Comparison of ENCODE assay signal across 28 cellular contexts in the genomic region with DNA sequence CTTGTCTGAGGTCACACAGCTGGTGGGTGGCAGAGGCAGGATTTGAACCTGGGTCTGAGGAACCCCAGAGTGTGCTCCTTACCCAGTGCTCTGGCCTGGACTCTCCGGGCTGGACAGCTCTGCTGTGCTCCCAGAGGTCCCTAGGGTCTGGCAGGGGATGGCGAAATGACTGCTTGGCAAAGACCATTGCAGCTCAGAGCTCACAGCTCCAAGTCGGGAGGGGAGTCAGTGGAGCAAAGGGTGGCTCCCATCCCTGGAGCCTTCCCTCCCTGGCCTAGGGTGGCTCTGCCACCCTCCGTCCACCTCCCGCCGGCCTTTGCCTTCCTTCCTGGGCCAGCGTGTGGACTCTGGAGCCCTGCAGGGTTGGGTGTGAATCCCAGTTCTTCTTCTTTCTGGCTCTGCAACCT. TPM values are rescaled to one million over a fixed set of nuclear protein-coding genes. Genes with fewer than 3 reads are reported as not detected.
A peak's percentile ranks its signal among the peaks of the same experiment; 100 is the strongest.
DNase-seq lines count a peak whose midpoint lies in the region; ATAC-seq, FAIRE-seq and TF ChIP-seq lines count a peak whose summit lies in the region.
"Had no signal": no experiment of that assay in that cellular context is flagged by ENCODE, and none has a peak within 500 bp of the region (broad histone marks: within the 10 kb centered on the region; RNA-seq: fewer than 3 reads in every experiment).

No MANE protein-coding gene starts in this region.

- POLR2A ChIA-PET in HEK293 (lab: Yijun Ruan, JAX) (interaction anchor here (0.6 kb wide), 1 partner anchor 16 kb away, joined by 3 read pairs; no protein-coding TSS in a partner anchor), K562 (lab: Yijun Ruan, JAX) (interaction anchor here (0.7 to 4.3 kb wide), 5 partner anchors 8 to 303 kb away, joined by 3 to 17 read pairs (median 5); no protein-coding TSS in a partner anchor), HEK293T (lab: Yijun Ruan, JAX) (interaction anchor here (0.6 kb wide), 1 partner anchor 16 kb away, joined by 3 read pairs; no protein-coding TSS in a partner anchor)

- TF ChIP-seq EP300 in K562 (IDR thresholded peaks at IDR 0.05; ENCODE audit: low read length), result no peak

- H3K79me2 ChIP-seq in K562 (ENCODE audit: control insufficient read depth, insufficient read depth, low read length), result no peaks in the 10 kb centered on the region

- H3K4me3 Mint-ChIP-seq in stimulated activated effector memory CD8-positive, alpha-beta T cell treated with anti-CD3 and anti-CD28 coated beads, Interleukin-12 subunit alpha, Interleukin-12 subunit beta, amount 100 ng/mL, for 72 hours, result no peak overlapping the region
- H3K4me3 Mint-ChIP-seq: CD4-positive, alpha-beta T cell had no signal

- no peak for DNase-seq in K562 (ENCODE audit: extremely low read depth in 1 of 4, low spot score in 3 of 4)
- DNase-seq in lower lobe of right lung, result peak; percentile 23
- no peak for DNase-seq in stimulated activated effector memory CD8-positive, alpha-beta T cell treated with anti-CD3 and anti-CD28 coated beads, Interleukin-12 subunit alpha, Interleukin-12 subunit beta, amount 100 ng/mL, for 72 hours (ENCODE audit: low spot score in 2 of 2)
- DNase-seq in NCI-H1436 (lab: John Stamatoyannopoulos, UW), result no peak
- DNase-seq in HEK293T (ENCODE audit: extremely low spot score), result no peak
- DNase-seq in activated CD8-positive, alpha-beta memory T cell treated with anti-CD3 and anti-CD28 coated beads, Interleukin-2, amount 50 U/mL, for 4 hours, result no peak
- no peak for DNase-seq in dorsolateral prefrontal cortex
- DNase-seq: AML-193; CD4-positive, alpha-beta T cell; DMS53; KBM-7; MV-4-11; NCI-H1417; NCI-H1694 treated with DMSO at 0.1 percent for 48 hours; NCI-H2081; NCI-H226; NCI-H510A; NCI-H69; OCI-M1; SK-N-SH; SW 1271 had no signal

- CTCF ChIA-PET in HEK293 (lab: Yijun Ruan, JAX) (interaction anchor here (1.5 kb wide), 1 partner anchor 29 kb away, joined by 7 read pairs; no protein-coding TSS in a partner anchor), K562 (lab: Yijun Ruan, JAX; ENCODE audit: low intra/inter-chr PET ratio) (no interaction called here), HEK293T (lab: Yijun Ruan, JAX) (no interaction called here)

- ATAC-seq in K562 (no peak), lower lobe of right lung (peak; percentile 15 to 20)
- peak; percentile 13 for ATAC-seq in stimulated activated effector memory CD8-positive, alpha-beta T cell treated with anti-CD3 and anti-CD28 coated beads, Interleukin-12 subunit alpha, Interleukin-12 subunit beta, amount 100 ng/mL, for 72 hours
- ATAC-seq: A549, HCT116 had no signal

- H3K27me3 ChIP-seq in K562 (ENCODE audit: control insufficient read depth in 2 of 2, insufficient read depth in 2 of 2, low read length in 2 of 2) (peaks cover 20 to 26% of the 10 kb centered on the region in 2 experiments; a peak in 3 of 5 replicates), lower lobe of right lung (ENCODE audit: low read depth) (no peaks in the 10 kb centered on the region), dorsolateral prefrontal cortex (no peaks in the 10 kb centered on the region)
- H3K27me3 ChIP-seq: BLaER1 treated with 17β-estradiol and CSF1 and Interleukin-3, amounts not matched to agents 10 nM and 100 nM had no signal

- no peak overlapping the region for H2AFZ ChIP-seq in K562 (ENCODE audit: low read depth, low read length)

- in situ Hi-C loops in K562 (cut with MboI), result no loop called here

- TF ChIP-seq CTCF in HEK293 (tag by site-specific recombination; IDR thresholded peaks at IDR 0.05) (no peak), K562 (IDR thresholded peaks at IDR 0.05 in 2 of 3, conservative IDR thresholded peaks at IDR 0.05 in 1 of 3; ENCODE audit: insufficient read depth in 2 of 3, low read depth in 1 of 3, low read length in 3 of 3) (no peak), lower lobe of right lung (IDR thresholded peaks at IDR 0.05) (no peak), dorsolateral prefrontal cortex (IDR thresholded peaks at IDR 0.05 in 54 of 56, conservative IDR thresholded peaks at IDR 0.05 in 2 of 56; ENCODE audit: low read depth in 1 of 56, partially characterized antibody in 56 of 56) (no peak)

- H3K4me2 ChIP-seq in K562 (ENCODE audit: insufficient read depth, low read length), result no peak overlapping the region
- H3K4me2 ChIP-seq: A549; BLaER1 treated with 17β-estradiol and CSF1 and Interleukin-3, amounts not matched to agents 10 nM and 100 nM; SK-N-SH had no signal

- no TSS peak for BruUV-seq in K562 (replicated peaks; lab: Mats Ljungman, UMichigan)

- H3K27ac Mint-ChIP-seq in stimulated activated effector memory CD8-positive, alpha-beta T cell treated with anti-CD3 and anti-CD28 coated beads, Interleukin-12 subunit alpha, Interleukin-12 subunit beta, amount 100 ng/mL, for 72 hours, result no peak overlapping the region
- H3K27ac Mint-ChIP-seq: CD4-positive, alpha-beta T cell had no signal

- no peak for FAIRE-seq in K562 (lab: Jason Lieb, UNC)
- FAIRE-seq: A549, GM18507, H1, RCC 7860 had no signal

- H3K36me3 ChIP-seq in HEK293 (ENCODE audit: control insufficient read depth in 2 of 2, insufficient read depth in 1 of 2, low read length in 2 of 2) (no peaks in the 10 kb centered on the region), K562 (ENCODE audit: control insufficient read depth, insufficient read depth, low read length) (no peaks in the 10 kb centered on the region), lower lobe of right lung (no peaks in the 10 kb centered on the region)
- H3K36me3 ChIP-seq: BLaER1 treated with 17β-estradiol and CSF1 and Interleukin-3, amounts not matched to agents 10 nM and 100 nM had no signal

- H3K9me1 ChIP-seq in K562 (ENCODE audit: control insufficient read depth, insufficient read depth, low read length), result no peaks in the 10 kb centered on the region

- intact Hi-C loops in K562 (cut with micrococcal nuclease) (no loop called here), lower lobe of right lung (cut with DNase I) (no loop called here), dorsolateral prefrontal cortex (cut with DNase I) (no loop called here)

- no peak for TF ChIP-seq POLR2A in K562 (conservative IDR thresholded peaks at IDR 0.05)

- no peak overlapping the region for H3K27ac ChIP-seq in HEK293 (ENCODE audit: extremely low read depth, low read depth, low read length)
- H3K27ac ChIP-seq in K562 (ENCODE audit: extremely low read depth, low read depth, low read length), result no peak overlapping the region
- no peak overlapping the region for H3K27ac ChIP-seq in lower lobe of right lung
- no peak overlapping the region for H3K27ac ChIP-seq in dorsolateral prefrontal cortex
- H3K27ac ChIP-seq: BLaER1 treated with 17β-estradiol and CSF1 and Interleukin-3, amounts not matched to agents 10 nM and 100 nM had no signal

- H3K4me1 Mint-ChIP-seq in stimulated activated effector memory CD8-positive, alpha-beta T cell treated with anti-CD3 and anti-CD28 coated beads, Interleukin-12 subunit alpha, Interleukin-12 subunit beta, amount 100 ng/mL, for 72 hours, result no peaks in the 10 kb centered on the region

- WGBS in K562 (ENCODE audit: insufficient coverage, low coverage, missing lambda C conversion rate), result 33% methylated on average over 6 of the region's 7 CpGs

- no peak overlapping the region for H3K9ac ChIP-seq in K562 (ENCODE audit: insufficient read depth in 1 of 2, low read depth in 2 of 2, low read length in 2 of 2)
- H3K9ac ChIP-seq: BLaER1 treated with 17β-estradiol and CSF1 and Interleukin-3, amounts not matched to agents 10 nM and 100 nM; SK-N-SH had no signal

- H3K9me3 ChIP-seq in HEK293 (ENCODE audit: control insufficient read depth, insufficient read depth, low read depth, low read length) (no peaks in the 10 kb centered on the region), K562 (replicated peaks; ENCODE audit: control insufficient read depth, insufficient read depth, low read depth, low read length) (no peaks in the 10 kb centered on the region), lower lobe of right lung (peaks cover 3% of the 10 kb centered on the region)
- H3K9me3 ChIP-seq: SK-N-SH had no signal

- H3K4me1 ChIP-seq in HEK293 (ENCODE audit: control insufficient read depth, insufficient read depth, low read length), result no peaks in the 10 kb centered on the region
- H3K4me1 ChIP-seq in K562 (replicated peaks in 1 of 2; ENCODE audit: control insufficient read depth in 2 of 2, insufficient read depth in 2 of 2, low read length in 2 of 2), result peaks cover 0 to 4% of the 10 kb centered on the region in 2 experiments; a peak in 1 of 5 replicates
- no peaks in the 10 kb centered on the region for H3K4me1 ChIP-seq in lower lobe of right lung
- H3K4me1 ChIP-seq: A549 had no signal

- no peaks in the 10 kb centered on the region for H3K36me3 Mint-ChIP-seq in stimulated activated effector memory CD8-positive, alpha-beta T cell treated with anti-CD3 and anti-CD28 coated beads, Interleukin-12 subunit alpha, Interleukin-12 subunit beta, amount 100 ng/mL, for 72 hours

- no peaks in the 10 kb centered on the region for H4K20me1 ChIP-seq in K562 (replicated peaks; ENCODE audit: control insufficient read depth, insufficient read depth, low read length)
- H4K20me1 ChIP-seq: BLaER1 treated with 17β-estradiol and CSF1 and Interleukin-3, amounts not matched to agents 10 nM and 100 nM had no signal

- peaks cover 4% of the 10 kb centered on the region for H3K9me3 Mint-ChIP-seq in stimulated activated effector memory CD8-positive, alpha-beta T cell treated with anti-CD3 and anti-CD28 coated beads, Interleukin-12 subunit alpha, Interleukin-12 subunit beta, amount 100 ng/mL, for 72 hours

- no peak for TF ChIP-seq RAD21 in K562 (CRISPR knock-in tag; conservative IDR thresholded peaks at IDR 0.05 in 1 of 2, IDR thresholded peaks at IDR 0.05 in 1 of 2)

- H3K4me3 ChIP-seq in HEK293 (ENCODE audit: low read depth, low read length) (no peak overlapping the region), K562 (no peak overlapping the region), lower lobe of right lung (no peak overlapping the region), dorsolateral prefrontal cortex (no peak overlapping the region)
- H3K4me3 ChIP-seq: A549; BLaER1 treated with 17β-estradiol and CSF1 and Interleukin-3, amounts not matched to agents 10 nM and 100 nM had no signal

RNA-seq across cellular contexts. Expression of a gene that starts 17.5 kb away (rescaled TPM):
- total RNA-seq in K562 (2011; cell fraction: chromatin; rRNA removed; ENCODE audit: low replicate concordance), result 3.3 and 9.2 TPM in 2 replicates
- 18.3 and 19.3 TPM in 2 replicates for total RNA-seq in K562 (2011; cell fraction: nucleolus; rRNA removed)
- total RNA-seq in K562 (2011; cell fraction: nucleoplasm; rRNA removed), result 8.7 and 9.0 TPM in 2 replicates
- 41.7 and 51.5 TPM in 2 replicates for total RNA-seq in K562 (2014; rRNA removed)
- total RNA-seq in K562 (2014; rRNA removed; fragmentation: Illumina TruSeq; extraction: Trizol), result 8.1 and 8.3 TPM in 2 replicates
- 5.7 and 6.6 TPM in 2 replicates for total RNA-seq in K562 (2015; rRNA removed; fragmentation: Illumina TruSeq; extraction: Trizol)
- 68.2 and 72.6 TPM in 2 replicates for total RNA-seq in K562 (2021)
- 7.8 and 10.8 TPM in 2 replicates for polyA plus RNA-seq in K562 (2011; rRNA removed)
- 12.1 and 32.2 TPM in 2 replicates for polyA plus RNA-seq in K562 (2011; cell fraction: cytosol; rRNA removed)
- 15.5 and 18.1 TPM in 2 replicates for polyA plus RNA-seq in K562 (2011; cell fraction: nucleus; rRNA removed)
- 16.9 and 44.3 TPM in 2 replicates for polyA plus RNA-seq in K562 (2012)
- 4.6 and 6.8 TPM in 2 replicates for polyA plus RNA-seq in K562 (2014; fragmentation: Illumina TruSeq; extraction: Trizol)
- 1 to 10 TPM; 1.2 to 1.5 TPM for polyA plus RNA-seq in K562 (2014; fragmentation: Nextera tagmentation; extraction: Ambion mirVana)
- polyA plus RNA-seq in K562 (2014; rRNA removed), result 47.7 and 57.9 TPM in 2 replicates
- 1.3 and 1.5 TPM in 2 replicates for polyA minus RNA-seq in K562 (2011; rRNA and poly(A)+ RNA removed)
- 10.1 and 19.9 TPM in 2 replicates for polyA minus RNA-seq in K562 (2011; cell fraction: cytosol; rRNA and poly(A)+ RNA removed)
- polyA minus RNA-seq in K562 (2011; cell fraction: nucleus; rRNA and poly(A)+ RNA removed), result 9.3 and 11.7 TPM in 2 replicates
- 326 TPM for total RNA-seq in lower lobe of right lung
- total RNA-seq in dorsolateral prefrontal cortex, result 100 to 1,000 TPM in 1 of 120 experiments, 10 to 100 TPM in 119; 14.0 to 106 (median 35.0) TPM

RNA-seq across cellular contexts. Expression of a gene that starts 54.6 kb away (rescaled TPM):
- 13.1 and 31.5 TPM in 2 replicates for total RNA-seq in K562 (2011; cell fraction: chromatin; rRNA removed; ENCODE audit: low replicate concordance)
- 28.4 and 33.9 TPM in 2 replicates for total RNA-seq in K562 (2011; cell fraction: nucleolus; rRNA removed)
- total RNA-seq in K562 (2011; cell fraction: nucleoplasm; rRNA removed), result 33.6 and 54.6 TPM in 2 replicates
- total RNA-seq in K562 (2014; rRNA removed) (32.8 and 43.9 TPM in 2 replicates), K562 (2014; rRNA removed; fragmentation: Illumina TruSeq; extraction: Trizol) (11.4 and 17.1 TPM in 2 replicates), K562 (2015; rRNA removed; fragmentation: Illumina TruSeq; extraction: Trizol) (24.7 and 24.9 TPM in 2 replicates), K562 (2021) (28.0 and 28.5 TPM in 2 replicates), lower lobe of right lung (27.8 TPM), dorsolateral prefrontal cortex (10 to 100 TPM; 14.7 to 51.9 (median 24.0) TPM)
- polyA plus RNA-seq in K562 (2011; rRNA removed) (23.6 and 53.8 TPM in 2 replicates), K562 (2014; fragmentation: Illumina TruSeq; extraction: Trizol) (38.5 and 40.3 TPM in 2 replicates), K562 (2014; fragmentation: Nextera tagmentation; extraction: Ambion mirVana) (1 to 10 TPM; 2.9 to 3.9 TPM), K562 (2014; rRNA removed) (24.2 and 29.4 TPM in 2 replicates)
- 65.7 and 87.4 TPM in 2 replicates for polyA plus RNA-seq in K562 (2011; cell fraction: cytosol; rRNA removed)
- polyA plus RNA-seq in K562 (2011; cell fraction: nucleus; rRNA removed), result 22.6 and 23.4 TPM in 2 replicates
- 24.6 and 36.8 TPM in 2 replicates for polyA plus RNA-seq in K562 (2012)
- polyA minus RNA-seq in K562 (2011; rRNA and poly(A)+ RNA removed), result 33.6 and 49.2 TPM in 2 replicates
- polyA minus RNA-seq in K562 (2011; cell fraction: cytosol; rRNA and poly(A)+ RNA removed), result 34.3 and 45.2 TPM in 2 replicates
- polyA minus RNA-seq in K562 (2011; cell fraction: nucleus; rRNA and poly(A)+ RNA removed), result 4.0 and 5.9 TPM in 2 replicates
